ENCODE assay signal across 1 cellular context in genomic region chr7:1458676-1459511, GRCh38.
TF ChIP-seq lines count a peak whose summit lies in the region.

Gene MICALL2, minus strand, starts transcription at chr7:1459470. Its CDS starts 144 bp downstream, at chr7:1459326.

TF ChIP-seq in HEK293, 187 proteins besides CTCF, POLR2A, EP300 and RAD21 (continued from another document):
- TF ChIP-seq, protein P1, sequence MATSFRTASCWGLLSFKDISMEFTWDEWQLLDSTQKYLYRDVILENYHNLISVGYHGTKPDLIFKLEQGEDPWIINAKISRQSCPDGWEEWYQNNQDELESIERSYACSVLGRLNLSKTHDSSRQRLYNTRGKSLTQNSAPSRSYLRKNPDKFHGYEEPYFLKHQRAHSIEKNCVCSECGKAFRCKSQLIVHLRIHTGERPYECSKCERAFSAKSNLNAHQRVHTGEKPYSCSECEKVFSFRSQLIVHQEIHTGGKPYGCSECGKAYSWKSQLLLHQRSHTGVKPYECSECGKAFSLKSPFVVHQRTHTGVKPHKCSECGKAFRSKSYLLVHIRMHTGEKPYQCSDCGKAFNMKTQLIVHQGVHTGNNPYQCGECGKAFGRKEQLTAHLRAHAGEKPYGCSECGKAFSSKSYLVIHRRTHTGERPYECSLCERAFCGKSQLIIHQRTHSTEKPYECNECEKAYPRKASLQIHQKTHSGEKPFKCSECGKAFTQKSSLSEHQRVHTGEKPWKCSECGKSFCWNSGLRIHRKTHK (tag by site-specific recombination; IDR thresholded peaks at IDR 0.05), result no peak
- TF ChIP-seq ZNF629 (tag by site-specific recombination; IDR thresholded peaks at IDR 0.05) (peak; percentile 46), ZNF600 (tag by site-specific recombination; IDR thresholded peaks at IDR 0.05) (peak; percentile 45; the same call in 1 of the 2 replicates), GLIS2 (tag by site-specific recombination; IDR thresholded peaks at IDR 0.05) (peak; percentile 51), ZNF704 (tag by site-specific recombination; IDR thresholded peaks at IDR 0.05) (no peak), ZNF692 (tag by site-specific recombination; IDR thresholded peaks at IDR 0.05) (peak; percentile 51; the same call in 1 of the 2 replicates), GLIS1 (tag by site-specific recombination; IDR thresholded peaks at IDR 0.05) (0 out of 2 replicates have a peak, but pooled peaks have one; percentile 33), ZNF37A (tag by site-specific recombination; IDR thresholded peaks at IDR 0.05) (no peak), KLF10 (tag by site-specific recombination; IDR thresholded peaks at IDR 0.05) (peak; percentile 48; the same call in 1 of the 2 replicates), TSHZ1 (tag by site-specific recombination; IDR thresholded peaks at IDR 0.05; ENCODE audit: borderline replicate concordance) (no peak), ZNF184 (tag by site-specific recombination; IDR thresholded peaks at IDR 0.05) (peak; percentile 55; the same call in 1 of the 2 replicates)
- TF ChIP-seq, protein P2, sequence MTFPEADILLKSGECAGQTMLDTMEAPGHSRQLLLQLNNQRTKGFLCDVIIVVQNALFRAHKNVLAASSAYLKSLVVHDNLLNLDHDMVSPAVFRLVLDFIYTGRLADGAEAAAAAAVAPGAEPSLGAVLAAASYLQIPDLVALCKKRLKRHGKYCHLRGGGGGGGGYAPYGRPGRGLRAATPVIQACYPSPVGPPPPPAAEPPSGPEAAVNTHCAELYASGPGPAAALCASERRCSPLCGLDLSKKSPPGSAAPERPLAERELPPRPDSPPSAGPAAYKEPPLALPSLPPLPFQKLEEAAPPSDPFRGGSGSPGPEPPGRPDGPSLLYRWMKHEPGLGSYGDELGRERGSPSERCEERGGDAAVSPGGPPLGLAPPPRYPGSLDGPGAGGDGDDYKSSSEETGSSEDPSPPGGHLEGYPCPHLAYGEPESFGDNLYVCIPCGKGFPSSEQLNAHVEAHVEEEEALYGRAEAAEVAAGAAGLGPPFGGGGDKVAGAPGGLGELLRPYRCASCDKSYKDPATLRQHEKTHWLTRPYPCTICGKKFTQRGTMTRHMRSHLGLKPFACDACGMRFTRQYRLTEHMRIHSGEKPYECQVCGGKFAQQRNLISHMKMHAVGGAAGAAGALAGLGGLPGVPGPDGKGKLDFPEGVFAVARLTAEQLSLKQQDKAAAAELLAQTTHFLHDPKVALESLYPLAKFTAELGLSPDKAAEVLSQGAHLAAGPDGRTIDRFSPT (tag by site-specific recombination; IDR thresholded peaks at IDR 0.05), result peak; percentile 76
